ENCODE assay signal across 2 cellular contexts in the genomic region with DNA sequence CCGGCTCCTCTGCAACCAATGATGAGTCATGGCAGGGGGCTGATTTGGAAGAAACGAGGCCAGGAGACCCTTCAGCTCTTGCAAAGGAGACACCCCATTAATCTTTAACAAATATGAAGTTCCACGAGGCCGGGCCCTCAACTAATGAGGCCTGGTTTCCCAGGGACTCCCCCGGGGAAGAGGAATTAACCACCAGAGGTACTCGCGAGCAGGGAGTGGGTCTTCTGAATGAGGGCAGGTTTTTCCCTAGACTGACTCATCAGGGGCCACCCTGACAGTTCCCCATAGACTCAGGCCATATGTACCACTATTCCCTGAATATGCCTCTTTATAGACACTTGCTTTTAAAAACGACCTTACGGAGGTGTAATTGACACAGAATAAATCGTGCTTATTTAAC.
TF ChIP-seq lines count a peak whose summit lies in the region.

No MANE protein-coding gene starts in this region.

TF ChIP-seq in GM23338, 12 proteins besides CTCF, POLR2A, EP300 and RAD21:
- TF ChIP-seq, protein P1, sequence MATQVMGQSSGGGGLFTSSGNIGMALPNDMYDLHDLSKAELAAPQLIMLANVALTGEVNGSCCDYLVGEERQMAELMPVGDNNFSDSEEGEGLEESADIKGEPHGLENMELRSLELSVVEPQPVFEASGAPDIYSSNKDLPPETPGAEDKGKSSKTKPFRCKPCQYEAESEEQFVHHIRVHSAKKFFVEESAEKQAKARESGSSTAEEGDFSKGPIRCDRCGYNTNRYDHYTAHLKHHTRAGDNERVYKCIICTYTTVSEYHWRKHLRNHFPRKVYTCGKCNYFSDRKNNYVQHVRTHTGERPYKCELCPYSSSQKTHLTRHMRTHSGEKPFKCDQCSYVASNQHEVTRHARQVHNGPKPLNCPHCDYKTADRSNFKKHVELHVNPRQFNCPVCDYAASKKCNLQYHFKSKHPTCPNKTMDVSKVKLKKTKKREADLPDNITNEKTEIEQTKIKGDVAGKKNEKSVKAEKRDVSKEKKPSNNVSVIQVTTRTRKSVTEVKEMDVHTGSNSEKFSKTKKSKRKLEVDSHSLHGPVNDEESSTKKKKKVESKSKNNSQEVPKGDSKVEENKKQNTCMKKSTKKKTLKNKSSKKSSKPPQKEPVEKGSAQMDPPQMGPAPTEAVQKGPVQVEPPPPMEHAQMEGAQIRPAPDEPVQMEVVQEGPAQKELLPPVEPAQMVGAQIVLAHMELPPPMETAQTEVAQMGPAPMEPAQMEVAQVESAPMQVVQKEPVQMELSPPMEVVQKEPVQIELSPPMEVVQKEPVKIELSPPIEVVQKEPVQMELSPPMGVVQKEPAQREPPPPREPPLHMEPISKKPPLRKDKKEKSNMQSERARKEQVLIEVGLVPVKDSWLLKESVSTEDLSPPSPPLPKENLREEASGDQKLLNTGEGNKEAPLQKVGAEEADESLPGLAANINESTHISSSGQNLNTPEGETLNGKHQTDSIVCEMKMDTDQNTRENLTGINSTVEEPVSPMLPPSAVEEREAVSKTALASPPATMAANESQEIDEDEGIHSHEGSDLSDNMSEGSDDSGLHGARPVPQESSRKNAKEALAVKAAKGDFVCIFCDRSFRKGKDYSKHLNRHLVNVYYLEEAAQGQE (IDR thresholded peaks at IDR 0.05; ENCODE audit: unreplicated experiment) = no peak
- TF ChIP-seq EZH2 (IDR thresholded peaks at IDR 0.05; ENCODE audit: low read depth, unreplicated experiment) (no peak), CREB1 (CRISPR knock-in tag; IDR thresholded peaks at IDR 0.05; ENCODE audit: low read depth) (no peak), JUNB (IDR thresholded peaks at IDR 0.05; ENCODE audit: unreplicated experiment) (no peak)

TF ChIP-seq in GM12878, 131 proteins besides CTCF, POLR2A, EP300 and RAD21:
- TF ChIP-seq MTA2 (IDR thresholded peaks at IDR 0.05; ENCODE audit: low read depth) (peak; percentile 49; the same call in 1 of the 2 replicates), NBN (IDR thresholded peaks at IDR 0.05) (no peak)
